15 cellular contexts compared by ENCODE assay signal in genomic region chr7:110253083-110253482, GRCh38.
"Had no signal": no experiment of that assay in that cellular context is flagged by ENCODE, and none has a peak within 500 bp of the region (broad histone marks: within the 10 kb centered on the region; RNA-seq: fewer than 3 reads in every experiment).

No MANE protein-coding gene starts in this region.

- H3K9me3 Mint-ChIP-seq: activated naive CD8-positive, alpha-beta T cell treated with anti-CD3 and anti-CD28 coated beads for 36 hours; activated T-cell treated with anti-CD3 and anti-CD28 coated beads, Interleukin-2, amount 50 U/mL, for 24 hours; nephron progenitor cell; type B pancreatic cell had no signal

- H3K36me3 ChIP-seq: gastroesophageal sphincter had no signal

- ATAC-seq: activated CD8-positive, alpha-beta memory T cell treated with anti-CD3 and anti-CD28 coated beads, Interleukin-2, amount 10 ng/mL, durations not matched to agents 7 days and 5 days; gastroesophageal sphincter; left ventricle myocardium superior; sciatic nerve had no signal

- H3K4me3 Mint-ChIP-seq: activated CD8-positive, alpha-beta memory T cell treated with anti-CD3 and anti-CD28 coated beads, Interleukin-2, amount 10 ng/mL, durations not matched to agents 7 days and 5 days; activated naive CD8-positive, alpha-beta T cell treated with anti-CD3 and anti-CD28 coated beads for 36 hours; activated T-cell treated with anti-CD3 and anti-CD28 coated beads, Interleukin-2, amount 50 U/mL, for 24 hours; nephron progenitor cell; type B pancreatic cell had no signal

- H3K27me3 Mint-ChIP-seq: activated CD8-positive, alpha-beta memory T cell treated with anti-CD3 and anti-CD28 coated beads, Interleukin-2, amount 10 ng/mL, durations not matched to agents 7 days and 5 days; activated naive CD8-positive, alpha-beta T cell treated with anti-CD3 and anti-CD28 coated beads for 36 hours; activated T-cell treated with anti-CD3 and anti-CD28 coated beads, Interleukin-2, amount 50 U/mL, for 24 hours; type B pancreatic cell had no signal

- H3K4me3 ChIP-seq: gastroesophageal sphincter had no signal

- FAIRE-seq: keratinocyte had no signal

- H3K9me3 ChIP-seq: gastroesophageal sphincter had no signal

- H3K27ac ChIP-seq: gastroesophageal sphincter had no signal

- H3K4me1 Mint-ChIP-seq: activated CD8-positive, alpha-beta memory T cell treated with anti-CD3 and anti-CD28 coated beads, Interleukin-2, amount 10 ng/mL, durations not matched to agents 7 days and 5 days; activated naive CD8-positive, alpha-beta T cell treated with anti-CD3 and anti-CD28 coated beads for 36 hours had no signal

- H3K27me3 ChIP-seq: gastroesophageal sphincter had no signal

- H3K36me3 Mint-ChIP-seq: activated CD8-positive, alpha-beta memory T cell treated with anti-CD3 and anti-CD28 coated beads, Interleukin-2, amount 10 ng/mL, durations not matched to agents 7 days and 5 days; activated naive CD8-positive, alpha-beta T cell treated with anti-CD3 and anti-CD28 coated beads for 36 hours; type B pancreatic cell had no signal

- DNase-seq: activated CD8-positive, alpha-beta memory T cell treated with anti-CD3 and anti-CD28 coated beads, Interleukin-2, amount 10 ng/mL, durations not matched to agents 7 days and 5 days; activated effector memory CD4-positive, alpha-beta T cell treated with Interleukin-2 at 50 U/mL for 16 hours; activated naive CD8-positive, alpha-beta T cell treated with anti-CD3 and anti-CD28 coated beads for 36 hours; activated T-cell treated with anti-CD3 and anti-CD28 coated beads, Interleukin-2, amount 50 U/mL, for 24 hours; anterior cingulate cortex; left ventricle myocardium superior; mesenchymal stem cell; nephron progenitor cell; stimulated activated CD4-positive, alpha-beta T cell treated with anti-CD3 and anti-CD28 coated beads, Interleukin-2, amount 100 ng/mL, for 24 hours; stimulated activated naive CD4-positive, alpha-beta T cell; substantia nigra had no signal

- H3K27ac Mint-ChIP-seq: activated CD8-positive, alpha-beta memory T cell treated with anti-CD3 and anti-CD28 coated beads, Interleukin-2, amount 10 ng/mL, durations not matched to agents 7 days and 5 days; activated naive CD8-positive, alpha-beta T cell treated with anti-CD3 and anti-CD28 coated beads for 36 hours; activated T-cell treated with anti-CD3 and anti-CD28 coated beads, Interleukin-2, amount 50 U/mL, for 24 hours; nephron progenitor cell; type B pancreatic cell had no signal
